15 cellular contexts compared by ENCODE assay signal in genomic region chr14:65620195-65620594, GRCh38.
"Had no signal": no experiment of that assay in that cellular context is flagged by ENCODE, and none has a peak within 500 bp of the region (broad histone marks: within the 10 kb centered on the region; RNA-seq: fewer than 3 reads in every experiment).

No MANE protein-coding gene starts in this region.

- H3K27ac ChIP-seq: body of pancreas, colonic mucosa, heart right ventricle had no signal

- H3K36me3 ChIP-seq: colonic mucosa had no signal

- ATAC-seq: body of pancreas, heart right ventricle had no signal

- H3K4me3 ChIP-seq: body of pancreas, colonic mucosa, heart right ventricle had no signal

- FAIRE-seq: TTC549 had no signal

- H3K27me3 Mint-ChIP-seq: activated CD4-positive, alpha-beta memory T cell treated with anti-CD3 and anti-CD28 coated beads for 36 hours; activated naive CD8-positive, alpha-beta T cell; central memory CD8-positive, alpha-beta T cell; memory B cell; progenitor cell of endocrine pancreas; stimulated activated naive CD8-positive, alpha-beta T cell treated with anti-CD3 and anti-CD28 coated beads, Interleukin-15, Interleukin-2, amounts not matched to agents 100 ng/mL and 50 ng/mL, for 24 hours had no signal

- H3K9me3 Mint-ChIP-seq: activated CD4-positive, alpha-beta memory T cell treated with anti-CD3 and anti-CD28 coated beads for 36 hours; central memory CD8-positive, alpha-beta T cell; memory B cell; stimulated activated naive CD8-positive, alpha-beta T cell treated with anti-CD3 and anti-CD28 coated beads, Interleukin-15, Interleukin-2, amounts not matched to agents 100 ng/mL and 50 ng/mL, for 24 hours; T-helper 2 cell treated with Interferon-gamma antibody and Interleukin-4, amounts not matched to agents 5 μg/mL and 100 μg/mL, for 36 hours had no signal

- H3K27ac Mint-ChIP-seq: activated CD4-positive, alpha-beta memory T cell treated with anti-CD3 and anti-CD28 coated beads for 36 hours; activated naive CD8-positive, alpha-beta T cell; memory B cell; progenitor cell of endocrine pancreas; stimulated activated naive CD8-positive, alpha-beta T cell treated with anti-CD3 and anti-CD28 coated beads, Interleukin-15, Interleukin-2, amounts not matched to agents 100 ng/mL and 50 ng/mL, for 24 hours; T-helper 2 cell treated with Interferon-gamma antibody and Interleukin-4, amounts not matched to agents 5 μg/mL and 100 μg/mL, for 36 hours had no signal

- H3K4me3 Mint-ChIP-seq: activated CD4-positive, alpha-beta memory T cell treated with anti-CD3 and anti-CD28 coated beads for 36 hours; activated naive CD8-positive, alpha-beta T cell; central memory CD8-positive, alpha-beta T cell; memory B cell; stimulated activated naive CD8-positive, alpha-beta T cell treated with anti-CD3 and anti-CD28 coated beads, Interleukin-15, Interleukin-2, amounts not matched to agents 100 ng/mL and 50 ng/mL, for 24 hours; T-helper 2 cell treated with Interferon-gamma antibody and Interleukin-4, amounts not matched to agents 5 μg/mL and 100 μg/mL, for 36 hours had no signal

- H3K4me1 ChIP-seq: body of pancreas, colonic mucosa, heart right ventricle had no signal

- DNase-seq: activated CD4-positive, alpha-beta memory T cell treated with anti-CD3 and anti-CD28 coated beads for 36 hours; activated CD4-positive, alpha-beta T cell treated with anti-CD3 and anti-CD28 coated beads for 4 hours; activated T-cell treated with anti-CD3 and anti-CD28 coated beads for 4 hours; body of pancreas; colonic mucosa; heart right ventricle; stimulated activated CD4-positive, alpha-beta T cell treated with anti-CD3 and anti-CD28 coated beads, Interleukin-2, amount 100 ng/mL, for 24 hours; trophoblast cell had no signal

- H3K9me3 ChIP-seq: body of pancreas, colonic mucosa, heart right ventricle had no signal

- H3K4me1 Mint-ChIP-seq: central memory CD8-positive, alpha-beta T cell had no signal
